Comparison of ENCODE assay signal across 18 cellular contexts in genomic region chr3:28982906-28983305, GRCh38.
A peak's percentile ranks its signal among the peaks of the same experiment; 100 is the strongest.
DNase-seq lines count a peak whose midpoint lies in the region; ATAC-seq and TF ChIP-seq lines count a peak whose summit lies in the region.
"Had no signal": no experiment of that assay in that cellular context is flagged by ENCODE, and none has a peak within 500 bp of the region (broad histone marks: within the 10 kb centered on the region; RNA-seq: fewer than 3 reads in every experiment).

No MANE protein-coding gene starts in this region.

- no peaks in the 10 kb centered on the region for H3K36me3 Mint-ChIP-seq in GM23338 (ENCODE audit: low read depth)
- H3K36me3 Mint-ChIP-seq: CD4-positive, CD25-positive, alpha-beta regulatory T cell had no signal

- CTCF ChIA-PET in HEK293T (lab: Yijun Ruan, JAX): interaction anchor here (0.6 kb wide), 1 partner anchor 145 kb away, joined by 3 read pairs; no protein-coding TSS in a partner anchor

- no peak overlapping the region for H3K27ac Mint-ChIP-seq in GM23338
- H3K27ac Mint-ChIP-seq: CD4-positive, CD25-positive, alpha-beta regulatory T cell had no signal

- H2AFZ ChIP-seq in GM23338: no peak overlapping the region

- H4K20me1 ChIP-seq in GM23338 (replicated peaks; ENCODE audit: insufficient read depth): no peaks in the 10 kb centered on the region

- H3K27me3 Mint-ChIP-seq in GM23338 (ENCODE audit: insufficient read depth, low read depth, poor library complexity): no peaks in the 10 kb centered on the region
- H3K27me3 Mint-ChIP-seq: CD4-positive, CD25-positive, alpha-beta regulatory T cell had no signal

- H3K4me2 ChIP-seq in GM23338: no peak overlapping the region

- H3K79me2 ChIP-seq in GM23338 (replicated peaks; ENCODE audit: insufficient read depth): no peaks in the 10 kb centered on the region

- POLR2A ChIA-PET in HEK293T (lab: Yijun Ruan, JAX): no interaction called here

- H3K4me1 Mint-ChIP-seq in GM23338: no peaks in the 10 kb centered on the region
- H3K4me1 Mint-ChIP-seq: CD4-positive, CD25-positive, alpha-beta regulatory T cell had no signal

- H3K27me3 ChIP-seq in GM23338 (ENCODE audit: insufficient read depth): no peaks in the 10 kb centered on the region
- H3K27me3 ChIP-seq: thyroid gland had no signal

- no peak overlapping the region for H3K27ac ChIP-seq in GM23338 (ENCODE audit: low read depth)
- H3K27ac ChIP-seq: thyroid gland had no signal

- no peaks in the 10 kb centered on the region for H3K9me2 ChIP-seq in GM23338 (ENCODE audit: insufficient read depth)

- no peak overlapping the region for H3K4me3 Mint-ChIP-seq in GM23338
- H3K4me3 Mint-ChIP-seq: CD4-positive, CD25-positive, alpha-beta regulatory T cell had no signal

- no peaks in the 10 kb centered on the region for H3K4me1 ChIP-seq in GM23338 (ENCODE audit: insufficient read depth)
- H3K4me1 ChIP-seq: thyroid gland had no signal

- H3K36me3 ChIP-seq in GM23338 (ENCODE audit: insufficient read depth): no peaks in the 10 kb centered on the region
- H3K36me3 ChIP-seq: thyroid gland had no signal

- DNase-seq in RPMI8226: peak; percentile 11
- DNase-seq in GM23338 (ENCODE audit: low spot score): no peak
- no peak for DNase-seq in HEK293T (ENCODE audit: extremely low spot score)
- DNase-seq in NCI-H1105 treated with DMSO at 0.1 percent for 48 hours (lab: John Stamatoyannopoulos, UW): no peak
- DNase-seq in activated CD4-positive, alpha-beta T cell treated with anti-CD3 and anti-CD28 coated beads for 1 hour: no peak
- DNase-seq: activated CD4-positive, CD25-positive, alpha-beta regulatory T cell; activated T-cell treated with anti-CD3 and anti-CD28 coated beads, Interleukin-2, amount 50 U/mL, for 1 hour; amygdala; CD4-positive, CD25-positive, alpha-beta regulatory T cell; mesendoderm; NCI-H2171 treated with DMSO at 0.1 percent for 48 hours; occipital lobe; OCI-M1; SW 1271; thyroid gland had no signal

- ATAC-seq in GM18868 (IDR thresholded peaks at IDR 0.05; ENCODE audit: unreplicated experiment) (peak; percentile 95), GM21529 (IDR thresholded peaks at IDR 0.05; ENCODE audit: unreplicated experiment) (peak; percentile 92), HG03108 (IDR thresholded peaks at IDR 0.05; ENCODE audit: unreplicated experiment) (peak; percentile 75), GM23338 (no peak)

- no peaks in the 10 kb centered on the region for H3F3A ChIP-seq in GM23338 (replicated peaks; ENCODE audit: low read depth)

- TF ChIP-seq CTCF in GM23338 (conservative IDR thresholded peaks at IDR 0.05; ENCODE audit: low read depth in 2 of 2): no peak

- H3K4me3 ChIP-seq in GM23338: no peak overlapping the region
- H3K4me3 ChIP-seq: thyroid gland had no signal

- no peaks in the 10 kb centered on the region for H3K9me3 Mint-ChIP-seq in GM23338

TF ChIP-seq in GM23338, 12 proteins besides CTCF, POLR2A, EP300 and RAD21 (continues in another document):
- TF ChIP-seq REST (IDR thresholded peaks at IDR 0.05; ENCODE audit: unreplicated experiment) (no peak), ZNF331 (CRISPR knock-in tag; IDR thresholded peaks at IDR 0.05; ENCODE audit: low read depth) (no peak), JUNB (IDR thresholded peaks at IDR 0.05; ENCODE audit: unreplicated experiment) (no peak), NANOG (IDR thresholded peaks at IDR 0.05; ENCODE audit: borderline replicate concordance) (no peak)

TF ChIP-seq in HEK293T, 16 proteins besides CTCF, POLR2A, EP300 and RAD21:
- TF ChIP-seq, protein P1, sequence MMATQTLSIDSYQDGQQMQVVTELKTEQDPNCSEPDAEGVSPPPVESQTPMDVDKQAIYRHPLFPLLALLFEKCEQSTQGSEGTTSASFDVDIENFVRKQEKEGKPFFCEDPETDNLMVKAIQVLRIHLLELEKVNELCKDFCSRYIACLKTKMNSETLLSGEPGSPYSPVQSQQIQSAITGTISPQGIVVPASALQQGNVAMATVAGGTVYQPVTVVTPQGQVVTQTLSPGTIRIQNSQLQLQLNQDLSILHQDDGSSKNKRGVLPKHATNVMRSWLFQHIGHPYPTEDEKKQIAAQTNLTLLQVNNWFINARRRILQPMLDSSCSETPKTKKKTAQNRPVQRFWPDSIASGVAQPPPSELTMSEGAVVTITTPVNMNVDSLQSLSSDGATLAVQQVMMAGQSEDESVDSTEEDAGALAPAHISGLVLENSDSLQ (IDR thresholded peaks at IDR 0.05): no peak
- TF ChIP-seq CTBP1 (IDR thresholded peaks at IDR 0.05; ENCODE audit: borderline replicate concordance) (no peak), FOXA1 (IDR thresholded peaks at IDR 0.05) (no peak), FOXK2 (IDR thresholded peaks at IDR 0.05) (no peak), ZNF384 (IDR thresholded peaks at IDR 0.05) (no peak), SUZ12 (IDR thresholded peaks at IDR 0.05) (no peak), L3MBTL2 (conservative IDR thresholded peaks at IDR 0.05) (no peak), NFRKB (IDR thresholded peaks at IDR 0.05) (no peak), BHLHE40 (IDR thresholded peaks at IDR 0.05; ENCODE audit: borderline replicate concordance) (no peak), FOXM1 (IDR thresholded peaks at IDR 0.05; ENCODE audit: borderline replicate concordance) (no peak), HDGF (IDR thresholded peaks at IDR 0.05; ENCODE audit: borderline replicate concordance) (no peak), LEF1 (IDR thresholded peaks at IDR 0.05; ENCODE audit: borderline replicate concordance) (no peak), TARDBP (IDR thresholded peaks at IDR 0.05) (no peak), SP1 (IDR thresholded peaks at IDR 0.05) (no peak), ARNT (IDR thresholded peaks at IDR 0.05) (no peak), ELF4 (IDR thresholded peaks at IDR 0.05) (no peak)
